ENCODE assay signal across 8 cellular contexts in genomic region chr5:97838214-97838613, GRCh38.
A peak's percentile ranks its signal among the peaks of the same experiment; 100 is the strongest.
DNase-seq lines count a peak whose midpoint lies in the region; ATAC-seq and TF ChIP-seq lines count a peak whose summit lies in the region.

No MANE protein-coding gene starts in this region.

- H3K36me3 ChIP-seq in smooth muscle cell (ENCODE audit: low read depth): no peaks in the 10 kb centered on the region

- peak overlapping the region; percentile 40 for H3K4me2 ChIP-seq in smooth muscle cell

- no peaks in the 10 kb centered on the region for H3K27me3 ChIP-seq in smooth muscle cell (ENCODE audit: low read depth)

- H3F3A ChIP-seq in smooth muscle cell (ENCODE audit: low read depth): no peaks in the 10 kb centered on the region

- H4K20me1 ChIP-seq in smooth muscle cell (ENCODE audit: low read depth): no peaks in the 10 kb centered on the region

- H3K4me1 ChIP-seq in smooth muscle cell (ENCODE audit: low read depth): peaks cover 10% of the 10 kb centered on the region

- no peak overlapping the region for H3K27ac ChIP-seq in smooth muscle cell (ENCODE audit: low read depth)

- H3K9ac ChIP-seq in smooth muscle cell (ENCODE audit: low read depth): no peak overlapping the region

- 0% methylated on average over 1 of the region's 1 CpG for WGBS in smooth muscle cell (ENCODE audit: low lambda C conversion rate)

- ATAC-seq in GM21447 (IDR thresholded peaks at IDR 0.05; ENCODE audit: unreplicated experiment) (peak; percentile 97), HG03565 (IDR thresholded peaks at IDR 0.05; ENCODE audit: unreplicated experiment) (peak; percentile 96)

- no peak overlapping the region for H3K4me3 ChIP-seq in smooth muscle cell

- no peaks in the 10 kb centered on the region for H3K9me3 ChIP-seq in smooth muscle cell (replicated peaks; ENCODE audit: low read depth)

- no peak overlapping the region for H2AFZ ChIP-seq in smooth muscle cell (ENCODE audit: low read depth)

- peak; percentile 96 for DNase-seq in EH (ENCODE audit: low read depth)
- DNase-seq in brain pericyte (ENCODE audit: low read depth, low spot score): peak; percentile 90
- no peak for DNase-seq in smooth muscle cell (lab: John Stamatoyannopoulos, UW; ENCODE audit: unreplicated experiment)
- no peak for DNase-seq in CD1c-positive myeloid dendritic cell (ENCODE audit: extremely low spot score)
- DNase-seq in activated gamma-delta T cell (lab: John Stamatoyannopoulos, UW): no peak
- DNase-seq in activated T-cell treated with anti-CD3 and anti-CD28 coated beads for 4 hours: no peak

- TF ChIP-seq CTCF in smooth muscle cell (IDR thresholded peaks at IDR 0.05; ENCODE audit: borderline replicate concordance, insufficient read depth, poor library complexity, severe bottlenecking): no peak

- H3K79me2 ChIP-seq in smooth muscle cell (ENCODE audit: low read depth): no peaks in the 10 kb centered on the region

Comparison
In these comparisons a context has a peak if more than half of its experiments do, and no peak if none do; other contexts are left out.
1. DNase-seq: peak in EH (single experiment) and brain pericyte (single experiment); none in smooth muscle cell (single experiment), CD1c-positive myeloid dendritic cell (single experiment), activated gamma-delta T cell (single experiment) and activated T-cell treated with anti-CD3 and anti-CD28 coated beads for 4 hours (single experiment).